Comparison of ENCODE assay signal across 8 cellular contexts in the genomic region with DNA sequence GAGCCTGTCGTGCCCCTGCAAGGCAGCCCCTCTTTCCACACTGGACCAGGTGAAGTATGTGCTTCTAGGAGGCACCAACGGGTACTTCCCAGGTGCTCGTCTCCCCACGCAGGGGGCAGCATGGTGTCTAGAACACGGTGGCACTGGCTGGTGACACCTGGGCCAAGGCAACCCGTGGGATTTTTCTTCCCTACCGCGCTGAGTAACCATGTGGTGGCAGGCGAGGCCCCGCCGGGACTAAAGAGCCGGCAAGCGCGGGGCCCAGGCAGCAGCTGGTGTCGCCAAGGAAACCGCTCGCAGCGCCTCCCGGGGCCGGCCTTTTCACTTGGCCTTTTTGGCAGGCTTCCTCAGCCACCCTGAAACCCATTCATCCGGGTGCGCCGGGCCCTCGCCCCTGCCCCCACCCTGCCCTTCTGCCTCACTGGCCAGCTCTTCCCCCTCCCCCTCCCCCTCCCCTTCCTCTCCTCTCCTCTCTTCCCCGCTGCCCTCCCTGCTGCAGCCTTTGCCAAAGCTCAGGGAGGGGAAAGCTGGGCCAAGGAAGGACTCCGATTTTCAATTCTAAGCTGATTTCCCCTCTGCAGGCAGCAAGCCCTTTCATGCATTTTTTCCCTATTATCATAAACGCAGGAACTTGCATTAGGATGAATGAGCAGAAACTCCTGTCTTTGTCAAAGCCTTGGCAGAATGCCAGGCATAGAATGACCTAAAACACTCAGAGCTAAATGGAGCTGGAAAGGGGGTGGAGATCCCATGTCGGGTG.
A peak's percentile ranks its signal among the peaks of the same experiment; 100 is the strongest.
DNase-seq lines count a peak whose midpoint lies in the region; ATAC-seq and TF ChIP-seq lines count a peak whose summit lies in the region.

No MANE protein-coding gene starts in this region.

- peak overlapping the region; percentile 3 for H3K4me3 Mint-ChIP-seq in activated CD4-positive, alpha-beta T cell treated with anti-CD3 and anti-CD28 coated beads for 36 hours

- intact Hi-C loops in activated CD4-positive, alpha-beta T cell treated with anti-CD3 and anti-CD28 coated beads for 36 hours (cut with DNase I, micrococcal nuclease) = loop anchor here (1.0 to 2.0 kb wide), 4 partner anchors 8 to 106 kb away; a partner anchor contains a TSS

- DNase-seq in ACHN = peak; percentile 91
- peak; percentile 98 for DNase-seq in NCI-H345 (lab: John Stamatoyannopoulos, UW)
- DNase-seq in activated CD4-positive, alpha-beta T cell treated with anti-CD3 and anti-CD28 coated beads for 36 hours = peak; percentile 92
- peak; percentile 96 for DNase-seq in left kidney (ENCODE audit: low read depth, low spot score)
- peak; percentile 64 to 73 for DNase-seq in stimulated activated CD4-positive, alpha-beta T cell treated with anti-CD3 and anti-CD28 coated beads, Interleukin-2, amount 100 ng/mL, for 48 hours

- peak overlapping the region; percentile 81 for H3K27ac ChIP-seq in cingulate gyrus (ENCODE audit: low read depth, low read length)

- H3K4me1 Mint-ChIP-seq in activated CD4-positive, alpha-beta T cell treated with anti-CD3 and anti-CD28 coated beads for 36 hours = peaks cover 56% of the 10 kb centered on the region

- ATAC-seq in HG03175 (IDR thresholded peaks at IDR 0.05; ENCODE audit: unreplicated experiment) = peak; percentile 80
- peak; percentile 81 for ATAC-seq in activated CD4-positive, alpha-beta T cell treated with anti-CD3 and anti-CD28 coated beads for 36 hours

- H3K9me3 Mint-ChIP-seq in activated CD4-positive, alpha-beta T cell treated with anti-CD3 and anti-CD28 coated beads for 36 hours (ENCODE audit: low read depth) = no peaks in the 10 kb centered on the region

- no peaks in the 10 kb centered on the region for H3K36me3 Mint-ChIP-seq in activated CD4-positive, alpha-beta T cell treated with anti-CD3 and anti-CD28 coated beads for 36 hours (ENCODE audit: low read depth)

- TF ChIP-seq POLR2A in GM18951 (IDR thresholded peaks at IDR 0.05; ENCODE audit: extremely low read depth, insufficient read depth, insufficient read length) = peak; percentile 23

- no peaks in the 10 kb centered on the region for H3K27me3 Mint-ChIP-seq in activated CD4-positive, alpha-beta T cell treated with anti-CD3 and anti-CD28 coated beads for 36 hours

- POLR2A ChIA-PET in activated CD4-positive, alpha-beta T cell treated with anti-CD3 and anti-CD28 coated beads for 36 hours (lab: Charles Lee) = interaction anchor here (1.4 to 1.7 kb wide), 2 partner anchors 9 to 15 kb away, joined by 5 read pairs; no protein-coding TSS in a partner anchor

- in situ Hi-C loops in ACHN (cut with HindIII; ENCODE audit: low pct_ligation_motif_present, low pct_unique_long_range_greater_than_20kb, low sequenced_read_pairs) = no loop called here
- in situ Hi-C loops in GM18951 (cut with MboI; ENCODE audit: low sequenced_read_pairs, unreplicated experiment) = no loop called here

- CTCF ChIA-PET in activated CD4-positive, alpha-beta T cell treated with anti-CD3 and anti-CD28 coated beads for 36 hours (lab: Charles Lee) = interaction anchor here (0.6 to 2.2 kb wide), 19 partner anchors 8 to 124 kb away, joined by 3 to 8 read pairs (median 4); no protein-coding TSS in a partner anchor

- H3K27ac Mint-ChIP-seq in activated CD4-positive, alpha-beta T cell treated with anti-CD3 and anti-CD28 coated beads for 36 hours = peak overlapping the region; percentile 81

Comparison
In these comparisons a context has a peak if more than half of its experiments do, and no peak if none do; other contexts are left out.
1. Peak in every context shown above with its lines: DNase-seq, ATAC-seq and H3K27ac ChIP-seq.